In the genomic region with DNA sequence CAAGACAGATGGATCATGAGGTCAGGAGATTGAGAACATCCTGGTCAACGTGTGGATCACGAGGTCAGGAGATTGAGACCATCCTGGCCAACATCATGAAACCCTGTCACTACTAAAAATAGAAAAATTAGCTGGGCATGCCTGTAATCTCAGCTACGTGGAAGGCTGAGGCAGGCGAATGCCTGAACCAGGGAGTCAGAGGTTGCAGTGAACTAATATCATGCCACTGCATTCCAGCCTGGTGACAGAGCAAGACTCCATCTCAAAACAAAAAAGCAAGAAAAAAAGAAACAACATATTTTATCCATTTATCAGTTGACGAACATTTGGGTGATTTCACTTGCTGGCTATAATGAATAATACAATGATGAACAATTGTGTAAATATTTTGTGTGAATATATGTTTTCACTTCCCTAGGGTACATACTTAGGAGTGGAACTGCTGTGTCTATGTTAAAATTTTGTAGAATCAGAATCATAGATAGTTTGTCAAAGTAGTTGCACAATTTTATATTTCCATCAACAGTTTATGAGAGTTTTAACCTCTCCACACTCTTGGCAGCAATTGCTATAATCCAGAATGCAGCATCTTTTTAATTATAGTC, we compare ENCODE assay signal across 25 cellular contexts. TPM values are rescaled to one million over a fixed set of nuclear protein-coding genes. Genes with fewer than 3 reads are reported as not detected.
A peak's percentile ranks its signal among the peaks of the same experiment; 100 is the strongest.
DNase-seq lines count a peak whose midpoint lies in the region; ATAC-seq and TF ChIP-seq lines count a peak whose summit lies in the region.
"Had no signal": no experiment of that assay in that cellular context is flagged by ENCODE, and none has a peak within 500 bp of the region (broad histone marks: within the 10 kb centered on the region; RNA-seq: fewer than 3 reads in every experiment).

No MANE protein-coding gene starts in this region.

- H3K4me1 ChIP-seq in right cardiac atrium (ENCODE audit: control insufficient read depth, insufficient read depth, low read length) (no peaks in the 10 kb centered on the region), SJSA1 (replicated peaks) (peaks cover 19% of the 10 kb centered on the region)
- H3K4me1 ChIP-seq: esophagus muscularis mucosa, pancreas had no signal

- H3K36me3 ChIP-seq in SJSA1 = no peaks in the 10 kb centered on the region
- H3K36me3 ChIP-seq: cardiac muscle cell, esophagus muscularis mucosa, pancreas had no signal

- H3K27me3 ChIP-seq in right cardiac atrium (ENCODE audit: control insufficient read depth, insufficient read depth) (no peaks in the 10 kb centered on the region), SJSA1 (replicated peaks) (no peaks in the 10 kb centered on the region)
- H3K27me3 ChIP-seq: cardiac muscle cell, esophagus muscularis mucosa, pancreas had no signal

- no peaks in the 10 kb centered on the region for H3K9me3 ChIP-seq in right cardiac atrium (ENCODE audit: control insufficient read depth, low read length)
- no peaks in the 10 kb centered on the region for H3K9me3 ChIP-seq in SJSA1 (replicated peaks)
- H3K9me3 ChIP-seq: esophagus muscularis mucosa, pancreas had no signal

- WGBS in right cardiac atrium = 34% methylated on average over 5 of the region's 5 CpGs

- POLR2A ChIA-PET in GM10248 (lab: Yijun Ruan, JAX) = no interaction called here

- CTCF ChIA-PET in GM10248 (lab: Yijun Ruan, JAX) = no interaction called here

- H3K27ac ChIP-seq in right cardiac atrium (ENCODE audit: low read length) (no peak overlapping the region), SJSA1 (peak overlapping the region; percentile 92)
- H3K27ac ChIP-seq: cardiac muscle cell, esophagus muscularis mucosa, pancreas had no signal

- TF ChIP-seq CTCF in foreskin fibroblast (IDR thresholded peaks at IDR 0.05; ENCODE audit: low read depth, low read length) (no peak), GM10248 (IDR thresholded peaks at IDR 0.05; ENCODE audit: control extremely low read depth, extremely low read depth, low read depth, missing control alignments) (no peak)

- ATAC-seq in left ventricle myocardium superior (peak; percentile 82), right cardiac atrium (no peak), HG02678 (IDR thresholded peaks at IDR 0.05; ENCODE audit: unreplicated experiment) (no peak)
- ATAC-seq: K562; natural killer cell; pancreas; stimulated activated naive CD8-positive, alpha-beta T cell treated with anti-CD3 and anti-CD28 coated beads, Interleukin-15, amount 100 ng/mL, for 72 hours had no signal

- H3K4me3 ChIP-seq in right cardiac atrium (ENCODE audit: low read length) = no peak overlapping the region
- H3K4me3 ChIP-seq in SJSA1 = no peak overlapping the region
- H3K4me3 ChIP-seq in foreskin fibroblast (ENCODE audit: low read depth in 1 of 2, low read length in 2 of 2) = no peak overlapping the region
- H3K4me3 ChIP-seq: cardiac muscle cell, esophagus muscularis mucosa, K562, pancreas had no signal

- intact Hi-C loops in left ventricle myocardium superior (cut with micrococcal nuclease) (no loop called here), right cardiac atrium (cut with DNase I) (no loop called here)

- DNase-seq in left ventricle myocardium superior (no peak), right cardiac atrium (no peak), SJSA1 (ENCODE audit: low read depth in 1 of 2, low spot score in 2 of 2) (peak; percentile 82 to 87), foreskin fibroblast (peak; percentile 84 to 90), NCI-H446 (lab: John Stamatoyannopoulos, UW) (no peak), GM10248 (ENCODE audit: extremely low spot score) (no peak)
- no peak for DNase-seq in stimulated activated CD4-positive, alpha-beta T cell treated with anti-CD3 and anti-CD28 coated beads, Interleukin-1b, Interleukin-23, amount 100 ng/mL, for 48 hours
- DNase-seq: activated CD4-positive, alpha-beta T cell treated with anti-CD3 and anti-CD28 coated beads, Interleukin-2, amount 10 ng/mL, durations not matched to agents 24 days and 14 days; CD4-positive, CD25-positive, alpha-beta regulatory T cell; hippocampal formation; mammary epithelial cell; MV-4-11; natural killer cell; NCI-H2029 treated with DMSO at 0.1 percent for 48 hours; NCI-H446 treated with DMSO at 0.1 percent for 48 hours; pancreas; stimulated activated CD4-positive, alpha-beta T cell treated with anti-CD3 and anti-CD28 coated beads, Interleukin-2, amount 100 ng/mL, for 48 hours; stimulated activated naive CD8-positive, alpha-beta T cell treated with anti-CD3 and anti-CD28 coated beads, Interleukin-15, amount 100 ng/mL, for 72 hours had no signal

RNA-seq across cellular contexts. Expression of a gene that starts 49.4 kb away (rescaled TPM):
- 21.1 TPM for total RNA-seq in left ventricle myocardium superior
- total RNA-seq in right cardiac atrium = 10 to 100 TPM in 2 of 4 donors, not detected in 2; 17.7 to 18.2 TPM
- 16.3 TPM for polyA plus RNA-seq in right cardiac atrium
- 16.9 and 20.1 TPM in 2 replicates for total RNA-seq in SJSA1 (2014; rRNA removed; shearing (Covaris generic))
- total RNA-seq: A673; cardiac muscle cell; CD4-positive, CD25-positive, alpha-beta regulatory T cell; ureter had no signal
- polyA plus RNA-seq: cardiac muscle cell, K562, keratinocyte, mammary epithelial cell had no signal

Comparison
In these comparisons a context has a peak if more than half of its experiments do, and no peak if none do; other contexts are left out.
1. DNase-seq: peak in SJSA1 (2 of 2) and foreskin fibroblast (2 of 2); none in left ventricle myocardium superior (single experiment), right cardiac atrium (0 of 3), NCI-H446 (0 of 2), GM10248 (single experiment) and stimulated activated CD4-positive, alpha-beta T cell treated with anti-CD3 and anti-CD28 coated beads, Interleukin-1b, Interleukin-23, amount 100 ng/mL, for 48 hours (single experiment).